11 cellular contexts compared by ENCODE assay signal in the genomic region with DNA sequence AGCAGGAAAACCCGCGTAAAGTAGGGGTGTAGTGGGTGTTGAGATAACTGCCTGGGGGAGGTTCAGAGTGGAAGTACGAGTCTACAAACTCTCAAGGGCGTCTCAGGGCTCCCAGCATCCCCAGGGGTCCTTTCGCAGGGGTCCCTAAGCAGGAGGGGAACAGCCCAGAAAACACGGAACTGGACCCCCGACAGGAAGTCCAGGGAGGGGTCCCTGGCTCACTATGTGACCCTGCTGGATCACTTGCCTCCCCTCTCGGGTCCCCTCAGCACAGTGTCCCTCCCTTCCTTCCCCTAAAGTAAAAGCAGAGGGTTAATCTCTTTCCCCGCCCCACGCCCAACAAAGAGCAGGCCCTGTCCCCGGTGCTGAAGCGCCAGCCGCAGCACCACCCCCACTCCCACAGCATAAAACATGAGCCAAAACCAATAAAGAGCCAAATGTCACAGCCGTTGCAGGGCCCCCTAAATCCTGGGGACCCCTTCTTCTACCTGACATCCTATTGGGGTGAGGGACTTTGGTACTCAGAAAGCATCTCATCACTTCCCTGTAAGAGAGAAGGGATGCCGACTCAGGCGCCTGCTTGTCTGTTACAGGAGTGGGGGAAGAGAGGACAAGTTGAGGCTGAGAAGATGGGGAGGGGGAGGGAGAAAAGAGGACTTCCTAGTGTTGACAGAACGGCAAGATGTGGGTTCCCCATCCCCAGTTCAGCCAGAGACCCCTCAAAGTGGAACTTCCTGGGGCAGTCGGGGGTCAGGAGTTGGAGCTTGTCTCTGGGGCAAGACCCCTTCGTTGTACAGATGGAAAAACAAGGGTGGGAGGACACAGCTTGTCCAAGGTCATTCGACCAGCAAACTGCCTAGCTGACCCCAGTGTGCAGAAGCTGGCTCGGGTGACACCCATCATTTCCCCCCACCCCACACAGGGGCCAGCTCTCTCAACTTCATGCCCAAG. TPM values are rescaled to one million over a fixed set of nuclear protein-coding genes. Genes with fewer than 3 reads are reported as not detected.
DNase-seq lines count a peak whose midpoint lies in the region; ATAC-seq and TF ChIP-seq lines count a peak whose summit lies in the region.
"Had no signal": no experiment of that assay in that cellular context is flagged by ENCODE, and none has a peak within 500 bp of the region (broad histone marks: within the 10 kb centered on the region; RNA-seq: fewer than 3 reads in every experiment).

No MANE protein-coding gene starts in this region.

- peak overlapping the region; percentile 28 for H3K4me3 Mint-ChIP-seq in T-helper 2 cell treated with Interferon-gamma antibody and Interleukin-4, amounts not matched to agents 5 μg/mL and 100 μg/mL, for 36 hours

- no peaks in the 10 kb centered on the region for H3K27me3 ChIP-seq in testis

- ATAC-seq in HG03025 (IDR thresholded peaks at IDR 0.05; ENCODE audit: low FRiP score, unreplicated experiment), result no peak
- ATAC-seq: body of pancreas had no signal

- no peaks in the 10 kb centered on the region for H3K9me3 Mint-ChIP-seq in T-helper 2 cell treated with Interferon-gamma antibody and Interleukin-4, amounts not matched to agents 5 μg/mL and 100 μg/mL, for 36 hours

- TF ChIP-seq POLR2A in testis (IDR thresholded peaks at IDR 0.05), result no peak

- DNase-seq in activated T-cell treated with anti-CD3 and anti-CD28 coated beads, Interleukin-2, amount 50 U/mL, for 1 hour, result peak; percentile 35
- DNase-seq in activated T-cell treated with anti-CD3 and anti-CD28 coated beads for 4 hours (no peak), fibroblast of pulmonary artery (ENCODE audit: low read depth) (peak; percentile 21), testis (peak; percentile 55), SKM-1 treated with dmso at 0.1 percent for 144 hours (lab: John Stamatoyannopoulos, UW; ENCODE audit: unreplicated experiment) (no peak), coronary artery (ENCODE audit: low spot score) (no peak)
- DNase-seq in T-helper 2 cell treated with Interferon-gamma antibody and Interleukin-4, amounts not matched to agents 5 μg/mL and 100 μg/mL, for 36 hours (ENCODE audit: low spot score), result no peak

- peaks cover 19% of the 10 kb centered on the region for H3K4me1 ChIP-seq in testis
- H3K4me1 ChIP-seq: Caco-2 had no signal

- H3K27ac ChIP-seq in testis (no peak overlapping the region), coronary artery (no peak overlapping the region)
- H3K27ac ChIP-seq: body of pancreas had no signal

- H3K27ac Mint-ChIP-seq in T-helper 2 cell treated with Interferon-gamma antibody and Interleukin-4, amounts not matched to agents 5 μg/mL and 100 μg/mL, for 36 hours, result no peak overlapping the region

- H3K4me3 ChIP-seq in fibroblast of pulmonary artery (replicated peaks; ENCODE audit: low read depth, low read length) (no peak overlapping the region), testis (no peak overlapping the region), coronary artery (no peak overlapping the region)
- H3K4me3 ChIP-seq: body of pancreas had no signal

- no peaks in the 10 kb centered on the region for H3K9me3 ChIP-seq in testis
- H3K9me3 ChIP-seq: body of pancreas, Caco-2 had no signal

- TF ChIP-seq CTCF in fibroblast of pulmonary artery (IDR thresholded peaks at IDR 0.05; ENCODE audit: low read length, missing control alignments), result no peak
- no peak for TF ChIP-seq CTCF in testis (IDR thresholded peaks at IDR 0.05)
- no peak for TF ChIP-seq CTCF in coronary artery (IDR thresholded peaks at IDR 0.05)

- peaks cover 1% of the 10 kb centered on the region for H3K36me3 Mint-ChIP-seq in T-helper 2 cell treated with Interferon-gamma antibody and Interleukin-4, amounts not matched to agents 5 μg/mL and 100 μg/mL, for 36 hours (ENCODE audit: low read depth)

- 9 to 12% methylated on average over 11 to 21 of the region's 21 CpGs for WGBS in testis, 2 donors

- H3K4me1 Mint-ChIP-seq in T-helper 2 cell treated with Interferon-gamma antibody and Interleukin-4, amounts not matched to agents 5 μg/mL and 100 μg/mL, for 36 hours (ENCODE audit: low read depth), result peaks cover 12% of the 10 kb centered on the region

- intact Hi-C loops in testis (cut with DNase I; ENCODE audit: low total_unique reads), result no loop called here

- peaks cover 38% of the 10 kb centered on the region for H3K27me3 Mint-ChIP-seq in T-helper 2 cell treated with Interferon-gamma antibody and Interleukin-4, amounts not matched to agents 5 μg/mL and 100 μg/mL, for 36 hours (ENCODE audit: low read depth)

- no peaks in the 10 kb centered on the region for H3K36me3 ChIP-seq in testis (ENCODE audit: low read depth, missing control alignments)

RNA-seq across cellular contexts. Expression of gene NEFH, which starts 1.4 kb away (rescaled TPM):
- 10 to 100 TPM; 16.9 to 18.6 TPM for total RNA-seq in testis
- polyA plus RNA-seq in testis (ENCODE audit: insufficient read depth, low read depth, low replicate concordance), result 12.0 TPM
- total RNA-seq: Caco-2 had no signal

RNA-seq across cellular contexts. Expression of gene RFPL1, which starts 40.2 kb away (rescaled TPM):
- total RNA-seq in testis, result under 1 TPM; 0.37 to 0.71 TPM
- 1.4 TPM for polyA plus RNA-seq in testis (ENCODE audit: insufficient read depth, low read depth, low replicate concordance)
- total RNA-seq: body of pancreas, Caco-2, mononuclear cell had no signal

Comparison
In these comparisons a context has a peak if more than half of its experiments do, and no peak if none do; other contexts are left out.
1. DNase-seq: peak in activated T-cell treated with anti-CD3 and anti-CD28 coated beads, Interleukin-2, amount 50 U/mL, for 1 hour (single experiment), fibroblast of pulmonary artery (single experiment) and testis (single experiment); none in activated T-cell treated with anti-CD3 and anti-CD28 coated beads for 4 hours (single experiment), T-helper 2 cell treated with Interferon-gamma antibody and Interleukin-4, amounts not matched to agents 5 μg/mL and 100 μg/mL, for 36 hours (single experiment), SKM-1 treated with dmso at 0.1 percent for 144 hours (single experiment) and coronary artery (single experiment).